ENCODE assay signal across 8 cellular contexts in the genomic region with DNA sequence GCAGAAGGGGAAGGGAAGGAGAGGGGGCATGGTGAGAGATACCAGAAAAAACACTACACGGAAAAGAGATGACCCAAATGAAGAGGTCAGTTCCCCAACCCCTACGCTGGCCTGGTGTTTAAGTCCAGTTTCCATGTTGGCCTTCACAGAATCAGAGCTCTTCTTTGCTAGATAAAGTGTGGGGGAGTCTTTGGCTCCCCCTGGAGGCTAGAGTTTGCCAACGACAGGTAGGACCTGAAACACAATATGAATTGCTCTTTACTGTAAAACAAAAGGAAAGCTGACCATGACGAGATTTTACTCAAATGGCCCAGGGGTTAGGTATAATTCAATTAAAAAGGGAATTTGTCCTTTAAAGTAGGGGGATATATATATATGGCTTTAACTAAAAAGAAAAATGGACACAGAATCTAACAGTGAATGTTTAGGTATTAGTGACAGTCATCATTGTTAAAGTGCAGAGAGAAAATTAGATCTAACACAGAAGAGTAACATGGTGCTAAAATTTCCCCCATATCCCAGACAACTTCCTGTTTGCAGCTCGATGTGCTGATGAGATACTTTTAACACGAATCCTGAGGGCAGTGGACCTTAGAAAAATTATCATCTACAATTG.
A peak's percentile ranks its signal among the peaks of the same experiment; 100 is the strongest.
DNase-seq lines count a peak whose midpoint lies in the region; ATAC-seq and TF ChIP-seq lines count a peak whose summit lies in the region.

No MANE protein-coding gene starts in this region.

- no peak for TF ChIP-seq POLR2A in heart left ventricle (IDR thresholded peaks at IDR 0.05)

- 24 to 32% (median 28%) methylated on average over 6 of the region's 6 CpGs for WGBS in heart left ventricle, 4 donors

- H3K4me3 Mint-ChIP-seq in activated CD8-positive, alpha-beta memory T cell treated with anti-CD3 and anti-CD28 coated beads, Interleukin-2, amount 10 ng/mL, durations not matched to agents 7 days and 5 days: peak overlapping the region; percentile 66

- H3K79me2 ChIP-seq in osteoblast (ENCODE audit: insufficient read depth, low read length): no peaks in the 10 kb centered on the region

- DNase-seq in heart left ventricle: peak in 2 of 5 donors; percentile 13 to 25
- DNase-seq in cardiac septum (ENCODE audit: low spot score): no peak
- DNase-seq in NK-92 (lab: John Stamatoyannopoulos, UW; ENCODE audit: unreplicated experiment): peak; percentile 4
- DNase-seq in activated CD8-positive, alpha-beta memory T cell treated with anti-CD3 and anti-CD28 coated beads, Interleukin-2, amount 10 ng/mL, durations not matched to agents 7 days and 5 days: peak; percentile 76
- DNase-seq in osteoblast (ENCODE audit: insufficient read length, low spot score, missing footprints): peak; percentile 96
- no peak for DNase-seq in mesenteric fat pad (ENCODE audit: low spot score)

- H3K4me1 ChIP-seq in heart left ventricle (peaks cover 0 to 9% (median 0%) of the 10 kb centered on the region in 12 donors), osteoblast (ENCODE audit: insufficient read depth, low read length) (no peaks in the 10 kb centered on the region)

- no peak overlapping the region for H2AFZ ChIP-seq in osteoblast (ENCODE audit: low read length)

- no peaks in the 10 kb centered on the region for H4K20me1 ChIP-seq in osteoblast (ENCODE audit: insufficient read depth, low read length)

- ATAC-seq in heart left ventricle (peak in 1 of 4 donors; percentile 49), HG02973 (IDR thresholded peaks at IDR 0.05; ENCODE audit: unreplicated experiment) (peak; percentile 48), esophagus mucosa (peak; percentile 50)
- ATAC-seq in activated CD8-positive, alpha-beta memory T cell treated with anti-CD3 and anti-CD28 coated beads, Interleukin-2, amount 10 ng/mL, durations not matched to agents 7 days and 5 days: peak; percentile 52

- H3K36me3 ChIP-seq in heart left ventricle (no peaks in the 10 kb centered on the region), osteoblast (ENCODE audit: insufficient read depth, low read length) (no peaks in the 10 kb centered on the region)

- H3K27me3 ChIP-seq in heart left ventricle (peaks cover 0 to 9% (median 0%) of the 10 kb centered on the region in 9 donors), osteoblast (ENCODE audit: insufficient read depth, low read length) (no peaks in the 10 kb centered on the region)

- H3K9me3 ChIP-seq in heart left ventricle (no peaks in the 10 kb centered on the region), osteoblast (ENCODE audit: low read depth, low read length) (no peaks in the 10 kb centered on the region)

- H3K9me3 Mint-ChIP-seq in activated CD8-positive, alpha-beta memory T cell treated with anti-CD3 and anti-CD28 coated beads, Interleukin-2, amount 10 ng/mL, durations not matched to agents 7 days and 5 days (ENCODE audit: low read depth): no peaks in the 10 kb centered on the region

- intact Hi-C loops in heart left ventricle (cut with DNase I) (loop anchor here in 4 of 10 donors (2.0 to 10.0 kb wide), 4 partner anchors 438 to 940 kb away; a partner anchor contains a TSS), cardiac septum (cut with DNase I) (loop anchor here (5.0 kb wide), 1 partner anchor 438 kb away; no protein-coding TSS in a partner anchor)

- CTCF ChIA-PET in activated CD8-positive, alpha-beta memory T cell treated with anti-CD3 and anti-CD28 coated beads, Interleukin-2, amount 10 ng/mL, durations not matched to agents 7 days and 5 days (lab: Charles Lee): interaction anchor here (0.5 to 3.1 kb wide), 55 partner anchors 8 to 975 kb away, joined by 3 to 38 read pairs (median 4); a partner anchor contains a TSS

- H3K36me3 Mint-ChIP-seq in activated CD8-positive, alpha-beta memory T cell treated with anti-CD3 and anti-CD28 coated beads, Interleukin-2, amount 10 ng/mL, durations not matched to agents 7 days and 5 days: peaks cover 19% of the 10 kb centered on the region

- TF ChIP-seq CTCF in heart left ventricle (IDR thresholded peaks at IDR 0.05) (peak; percentile 33 to 69 (median 60)), osteoblast (IDR thresholded peaks at IDR 0.05; ENCODE audit: extremely low read depth, low read depth, low read length) (peak; percentile 70)

- H3K4me3 ChIP-seq in heart left ventricle: no peak overlapping the region
- H3K4me3 ChIP-seq in osteoblast (ENCODE audit: insufficient read depth, low read length): no peak overlapping the region

- H3K4me1 Mint-ChIP-seq in activated CD8-positive, alpha-beta memory T cell treated with anti-CD3 and anti-CD28 coated beads, Interleukin-2, amount 10 ng/mL, durations not matched to agents 7 days and 5 days: peaks cover 42% of the 10 kb centered on the region

- H3K27ac ChIP-seq in heart left ventricle: peak overlapping the region in 1 of 12 donors; percentile 9
- no peak overlapping the region for H3K27ac ChIP-seq in osteoblast (ENCODE audit: low read depth, low read length)

- H3K4me2 ChIP-seq in osteoblast (ENCODE audit: insufficient read depth, low read length): peak overlapping the region; percentile 22

- H3K27me3 Mint-ChIP-seq in activated CD8-positive, alpha-beta memory T cell treated with anti-CD3 and anti-CD28 coated beads, Interleukin-2, amount 10 ng/mL, durations not matched to agents 7 days and 5 days: no peaks in the 10 kb centered on the region

- H3K27ac Mint-ChIP-seq in activated CD8-positive, alpha-beta memory T cell treated with anti-CD3 and anti-CD28 coated beads, Interleukin-2, amount 10 ng/mL, durations not matched to agents 7 days and 5 days: peak overlapping the region; percentile 97

Comparison
In these comparisons a context has a peak if more than half of its experiments do, and no peak if none do; other contexts are left out.
1. DNase-seq: peak in NK-92 (single experiment), activated CD8-positive, alpha-beta memory T cell treated with anti-CD3 and anti-CD28 coated beads, Interleukin-2, amount 10 ng/mL, durations not matched to agents 7 days and 5 days (single experiment) and osteoblast (single experiment); none in cardiac septum (single experiment) and mesenteric fat pad (single experiment).